ENCODE assay signal across 1 cellular context in the genomic region with DNA sequence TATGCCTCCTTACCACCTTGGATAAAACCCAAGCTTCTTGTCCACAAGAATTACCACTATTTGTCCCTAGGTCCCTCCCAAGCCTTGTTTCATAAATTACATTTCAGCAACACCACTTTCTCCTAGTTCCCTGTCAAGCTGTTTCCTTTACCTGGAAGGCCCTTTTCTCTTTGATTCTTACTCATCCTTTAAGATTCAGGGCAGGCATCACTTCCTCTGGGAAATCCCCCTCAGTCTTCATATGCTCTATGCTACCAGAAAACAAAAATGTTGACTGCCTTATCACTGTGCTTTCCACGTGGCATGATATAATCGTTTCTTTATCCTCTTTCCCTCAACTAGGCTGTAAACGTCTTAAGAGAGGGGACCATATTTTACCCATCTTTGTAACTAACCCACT.
TF ChIP-seq lines count a peak whose summit lies in the region.

No MANE protein-coding gene starts in this region.

TF ChIP-seq in GM12878, 131 proteins besides CTCF, POLR2A, EP300 and RAD21 (continued from another document and continues in another):
- TF ChIP-seq PRDM15 (CRISPR knock-in tag; IDR thresholded peaks at IDR 0.05) (no peak), MLLT1 (IDR thresholded peaks at IDR 0.05) (no peak), FOS (IDR thresholded peaks at IDR 0.05; ENCODE audit: borderline replicate concordance, extremely low read depth, insufficient read length) (no peak), STAT1 (conservative IDR thresholded peaks at IDR 0.05) (no peak), ETV6 (conservative IDR thresholded peaks at IDR 0.05 in 1 of 2, IDR thresholded peaks at IDR 0.05 in 1 of 2; ENCODE audit: borderline replicate concordance in 1 of 2, low read depth in 1 of 2) (peak in 1 of 2 experiments; percentile 87; a peak in 2 of 4 replicates), PBX3 (IDR thresholded peaks at IDR 0.05; ENCODE audit: insufficient replicate concordance, low read depth, low read length) (no peak), BCL3 (IDR thresholded peaks at IDR 0.05; ENCODE audit: borderline replicate concordance, insufficient read depth, low read depth, low read length, poor library complexity, severe bottlenecking) (no peak), HSF1 (IDR thresholded peaks at IDR 0.05; ENCODE audit: low read depth, low read length) (no peak), SPI1 (IDR thresholded peaks at IDR 0.05; ENCODE audit: borderline replicate concordance, insufficient read depth, low read depth, low read length) (peak; percentile 79), NRF1 (conservative IDR thresholded peaks at IDR 0.05; ENCODE audit: low read depth, low read length) (no peak), RELA (IDR thresholded peaks at IDR 0.05; ENCODE audit: borderline replicate concordance, partially characterized antibody) (no peak), BCL11A (IDR thresholded peaks at IDR 0.05; ENCODE audit: low read depth, low read length) (0 out of 2 replicates have a peak, but pooled peaks have one; percentile 8), ZSCAN29 (IDR thresholded peaks at IDR 0.05) (no peak), RB1 (IDR thresholded peaks at IDR 0.05; ENCODE audit: borderline replicate concordance) (no peak), HDAC6 (IDR thresholded peaks at IDR 0.05; ENCODE audit: unreplicated experiment) (no peak), ZBED1 (IDR thresholded peaks at IDR 0.05; ENCODE audit: borderline replicate concordance) (no peak), IKZF2 (IDR thresholded peaks at IDR 0.05) (peak; percentile 58 to 64), BMI1 (IDR thresholded peaks at IDR 0.05; ENCODE audit: borderline replicate concordance) (0 out of 2 replicates have a peak, but pooled peaks have one; percentile 14), JUNB (IDR thresholded peaks at IDR 0.05) (peak; percentile 62), ZBTB33 (IDR thresholded peaks at IDR 0.05) (no peak), MEF2A (IDR thresholded peaks at IDR 0.05; ENCODE audit: insufficient read depth, low read depth, low read length) (no peak), NFYA (IDR thresholded peaks at IDR 0.05; ENCODE audit: borderline replicate concordance, low read depth, low read length) (no peak), EED (IDR thresholded peaks at IDR 0.05; ENCODE audit: low read depth) (peak; percentile 73), TAF1 (IDR thresholded peaks at IDR 0.05; ENCODE audit: borderline replicate concordance, low read depth, low read length) (no peak), DPF2 (IDR thresholded peaks at IDR 0.05) (peak; percentile 54; the same call in 1 of the 2 replicates), NFIC (IDR thresholded peaks at IDR 0.05; ENCODE audit: low read depth, low read length) (peak; percentile 65; the same call in 1 of the 2 replicates), IKZF1 (conservative IDR thresholded peaks at IDR 0.05) (peak; percentile 53; the same call in 1 of the 2 replicates), TCF3 (IDR thresholded peaks at IDR 0.05; ENCODE audit: borderline replicate concordance, insufficient read depth, low read depth, low read length) (no peak), PAX5 (IDR thresholded peaks at IDR 0.05; ENCODE audit: borderline replicate concordance, low read depth, low read length) (no peak), CREM (IDR thresholded peaks at IDR 0.05; ENCODE audit: low read depth) (no peak), BACH1 (IDR thresholded peaks at IDR 0.05; ENCODE audit: borderline replicate concordance) (no peak), BRCA1 (IDR thresholded peaks at IDR 0.05; ENCODE audit: low read depth, low read length) (no peak), JUND (IDR thresholded peaks at IDR 0.05; ENCODE audit: low read depth, low read length) (no peak), MTA2 (IDR thresholded peaks at IDR 0.05; ENCODE audit: low read depth) (no peak), MYB (IDR thresholded peaks at IDR 0.05; ENCODE audit: borderline replicate concordance, low read depth, low read length) (no peak)
- TF ChIP-seq, protein P1, sequence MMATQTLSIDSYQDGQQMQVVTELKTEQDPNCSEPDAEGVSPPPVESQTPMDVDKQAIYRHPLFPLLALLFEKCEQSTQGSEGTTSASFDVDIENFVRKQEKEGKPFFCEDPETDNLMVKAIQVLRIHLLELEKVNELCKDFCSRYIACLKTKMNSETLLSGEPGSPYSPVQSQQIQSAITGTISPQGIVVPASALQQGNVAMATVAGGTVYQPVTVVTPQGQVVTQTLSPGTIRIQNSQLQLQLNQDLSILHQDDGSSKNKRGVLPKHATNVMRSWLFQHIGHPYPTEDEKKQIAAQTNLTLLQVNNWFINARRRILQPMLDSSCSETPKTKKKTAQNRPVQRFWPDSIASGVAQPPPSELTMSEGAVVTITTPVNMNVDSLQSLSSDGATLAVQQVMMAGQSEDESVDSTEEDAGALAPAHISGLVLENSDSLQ (IDR thresholded peaks at IDR 0.05), result no peak
- TF ChIP-seq, protein P2, sequence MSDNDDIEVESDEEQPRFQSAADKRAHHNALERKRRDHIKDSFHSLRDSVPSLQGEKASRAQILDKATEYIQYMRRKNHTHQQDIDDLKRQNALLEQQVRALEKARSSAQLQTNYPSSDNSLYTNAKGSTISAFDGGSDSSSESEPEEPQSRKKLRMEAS (IDR thresholded peaks at IDR 0.05; ENCODE audit: low read depth, low read length), result no peak
- TF ChIP-seq, protein P3, sequence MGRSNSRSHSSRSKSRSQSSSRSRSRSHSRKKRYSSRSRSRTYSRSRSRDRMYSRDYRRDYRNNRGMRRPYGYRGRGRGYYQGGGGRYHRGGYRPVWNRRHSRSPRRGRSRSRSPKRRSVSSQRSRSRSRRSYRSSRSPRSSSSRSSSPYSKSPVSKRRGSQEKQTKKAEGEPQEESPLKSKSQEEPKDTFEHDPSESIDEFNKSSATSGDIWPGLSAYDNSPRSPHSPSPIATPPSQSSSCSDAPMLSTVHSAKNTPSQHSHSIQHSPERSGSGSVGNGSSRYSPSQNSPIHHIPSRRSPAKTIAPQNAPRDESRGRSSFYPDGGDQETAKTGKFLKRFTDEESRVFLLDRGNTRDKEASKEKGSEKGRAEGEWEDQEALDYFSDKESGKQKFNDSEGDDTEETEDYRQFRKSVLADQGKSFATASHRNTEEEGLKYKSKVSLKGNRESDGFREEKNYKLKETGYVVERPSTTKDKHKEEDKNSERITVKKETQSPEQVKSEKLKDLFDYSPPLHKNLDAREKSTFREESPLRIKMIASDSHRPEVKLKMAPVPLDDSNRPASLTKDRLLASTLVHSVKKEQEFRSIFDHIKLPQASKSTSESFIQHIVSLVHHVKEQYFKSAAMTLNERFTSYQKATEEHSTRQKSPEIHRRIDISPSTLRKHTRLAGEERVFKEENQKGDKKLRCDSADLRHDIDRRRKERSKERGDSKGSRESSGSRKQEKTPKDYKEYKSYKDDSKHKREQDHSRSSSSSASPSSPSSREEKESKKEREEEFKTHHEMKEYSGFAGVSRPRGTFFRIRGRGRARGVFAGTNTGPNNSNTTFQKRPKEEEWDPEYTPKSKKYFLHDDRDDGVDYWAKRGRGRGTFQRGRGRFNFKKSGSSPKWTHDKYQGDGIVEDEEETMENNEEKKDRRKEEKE (IDR thresholded peaks at IDR 0.05), result no peak
- TF ChIP-seq, protein P4, sequence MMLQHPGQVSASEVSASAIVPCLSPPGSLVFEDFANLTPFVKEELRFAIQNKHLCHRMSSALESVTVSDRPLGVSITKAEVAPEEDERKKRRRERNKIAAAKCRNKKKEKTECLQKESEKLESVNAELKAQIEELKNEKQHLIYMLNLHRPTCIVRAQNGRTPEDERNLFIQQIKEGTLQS (IDR thresholded peaks at IDR 0.05; ENCODE audit: borderline replicate concordance, extremely low read depth, low read depth, low read length), result no peak
- TF ChIP-seq, protein P5, sequence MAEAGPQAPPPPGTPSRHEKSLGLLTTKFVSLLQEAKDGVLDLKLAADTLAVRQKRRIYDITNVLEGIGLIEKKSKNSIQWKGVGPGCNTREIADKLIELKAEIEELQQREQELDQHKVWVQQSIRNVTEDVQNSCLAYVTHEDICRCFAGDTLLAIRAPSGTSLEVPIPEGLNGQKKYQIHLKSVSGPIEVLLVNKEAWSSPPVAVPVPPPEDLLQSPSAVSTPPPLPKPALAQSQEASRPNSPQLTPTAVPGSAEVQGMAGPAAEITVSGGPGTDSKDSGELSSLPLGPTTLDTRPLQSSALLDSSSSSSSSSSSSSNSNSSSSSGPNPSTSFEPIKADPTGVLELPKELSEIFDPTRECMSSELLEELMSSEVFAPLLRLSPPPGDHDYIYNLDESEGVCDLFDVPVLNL (IDR thresholded peaks at IDR 0.05; ENCODE audit: low read depth, low read length), result no peak
